ENCODE assay signal across 10 cellular contexts in genomic region chr3:27591811-27592210, GRCh38.
A peak's percentile ranks its signal among the peaks of the same experiment; 100 is the strongest.
DNase-seq lines count a peak whose midpoint lies in the region; ATAC-seq, FAIRE-seq and TF ChIP-seq lines count a peak whose summit lies in the region.
"Had no signal": no experiment of that assay in that cellular context is flagged by ENCODE, and none has a peak within 500 bp of the region (broad histone marks: within the 10 kb centered on the region; RNA-seq: fewer than 3 reads in every experiment).

No MANE protein-coding gene starts in this region.

- H3K4me3 Mint-ChIP-seq in osteocyte (ENCODE audit: unreplicated experiment), result no peak overlapping the region

- no peak overlapping the region for H3K4me3 ChIP-seq in GM12878

- RAD21 ChIA-PET in GM12878 (lab: Charles Lee; ENCODE audit: unreplicated experiment), result interaction anchor here (1.1 kb wide), 1 partner anchor 90 kb away, joined by 3 read pairs; no protein-coding TSS in a partner anchor

- no peak overlapping the region for H3K9ac ChIP-seq in GM12878 (ENCODE audit: control insufficient read depth, insufficient read depth, low read length)

- ATAC-seq in GM18520 (IDR thresholded peaks at IDR 0.05; ENCODE audit: unreplicated experiment) (peak; percentile 36), HG03045 (IDR thresholded peaks at IDR 0.05; ENCODE audit: unreplicated experiment) (peak; percentile 38), GM12878 (peak; percentile 41; the same call in 2 of the 3 replicates), GM21737 (IDR thresholded peaks at IDR 0.05; ENCODE audit: unreplicated experiment) (no peak), GM19467 (IDR thresholded peaks at IDR 0.05; ENCODE audit: unreplicated experiment) (no peak)

- H3K27me3 Mint-ChIP-seq in osteocyte (ENCODE audit: unreplicated experiment), result no peaks in the 10 kb centered on the region

- H3K4me1 Mint-ChIP-seq in osteocyte (ENCODE audit: unreplicated experiment), result peaks cover 42% of the 10 kb centered on the region

- no peak for FAIRE-seq in GM12878 (lab: Jason Lieb, UNC)
- FAIRE-seq: GM19239, TTC549 had no signal

- no peaks in the 10 kb centered on the region for H3K36me3 ChIP-seq in GM12878 (ENCODE audit: control insufficient read depth in 2 of 2, insufficient read depth in 2 of 2, low read length in 1 of 2)

- H4K20me1 ChIP-seq in GM12878 (ENCODE audit: control insufficient read depth, insufficient read depth), result no peaks in the 10 kb centered on the region

- no peak overlapping the region for H3K27ac ChIP-seq in GM12878 (ENCODE audit: control insufficient read depth, insufficient read depth)

- peaks cover 24% of the 10 kb centered on the region for H3K4me1 ChIP-seq in GM12878 (ENCODE audit: control insufficient read depth, insufficient read depth, low read length)

- BruUV-seq in GM12878 (replicated peaks; lab: Mats Ljungman, UMichigan), result no TSS peak

- TF ChIP-seq CTCF in GM12878 (IDR thresholded peaks at IDR 0.05 in 2 of 3, conservative IDR thresholded peaks at IDR 0.05 in 1 of 3; ENCODE audit: control insufficient read depth in 2 of 3, extremely low read depth in 1 of 3, insufficient read depth in 1 of 3, low read depth in 3 of 3, low read length in 3 of 3) (no peak), osteocyte (IDR thresholded peaks at IDR 0.05) (no peak)

- H3K27me3 ChIP-seq in GM12878 (replicated peaks in 1 of 2; ENCODE audit: control insufficient read depth in 2 of 2, insufficient read depth in 2 of 2, low read length in 1 of 2), result no peaks in the 10 kb centered on the region; a peak in 1 of 4 replicates

- H2AFZ ChIP-seq in GM12878 (ENCODE audit: control insufficient read depth, low read depth, low read length), result no peak overlapping the region; the same call in 1 of the 2 replicates

- 31% methylated on average over 4 of the region's 4 CpGs for WGBS in GM12878 (ENCODE audit: insufficient coverage, insufficient replicate concordance, low lambda C conversion rate, missing lambda C conversion rate)

- TF ChIP-seq RAD21 in GM12878 (IDR thresholded peaks at IDR 0.05; ENCODE audit: insufficient read depth, low read depth, low read length), result no peak

- POLR2A ChIA-PET in GM12878 (lab: Charles Lee), result no interaction called here

- in situ Hi-C loops in GM12878 (cut with MboI), result no loop called here

- no peak for TF ChIP-seq EP300 in GM12878 (IDR thresholded peaks at IDR 0.05; ENCODE audit: borderline replicate concordance in 1 of 2, control insufficient read depth in 1 of 2, low read depth in 2 of 2, low read length in 2 of 2)

- H3K36me3 Mint-ChIP-seq in osteocyte (ENCODE audit: unreplicated experiment), result no peaks in the 10 kb centered on the region

- no peak for DNase-seq in GM12878 (ENCODE audit: low read depth, low spot score)
- no peak for DNase-seq in osteocyte (ENCODE audit: extremely low spot score, unreplicated experiment)
- no peak for DNase-seq in UCSD-AML1 (lab: John Stamatoyannopoulos, UW; ENCODE audit: unreplicated experiment)
- no peak for DNase-seq in DMS53 (lab: John Stamatoyannopoulos, UW)

- no peak for TF ChIP-seq POLR2A in GM12878 (IDR thresholded peaks at IDR 0.05; ENCODE audit: low read depth, low read length)

- H3K27ac Mint-ChIP-seq in osteocyte (ENCODE audit: unreplicated experiment), result peak overlapping the region; percentile 72

- CTCF ChIA-PET in GM12878 (lab: Yijun Ruan, JAX), result interaction anchor here (1.1 to 1.4 kb wide), 2 partner anchors 13 to 67 kb away, joined by 3 to 5 read pairs; no protein-coding TSS in a partner anchor

- intact Hi-C loops in GM12878 (cut with micrococcal nuclease; ENCODE audit: unreplicated experiment), result no loop called here

- peak overlapping the region; percentile 60; the same call in 1 of the 2 replicates for H3K4me2 ChIP-seq in GM12878 (ENCODE audit: control insufficient read depth, insufficient read depth)

- SMC1A ChIA-PET in GM12878 (lab: Charles Lee; ENCODE audit: uncharacterized antibody, unreplicated experiment), result interaction anchor here (0.9 to 2.2 kb wide), 5 partner anchors 9 to 139 kb away, joined by 3 to 8 read pairs (median 3); no protein-coding TSS in a partner anchor

- no peaks in the 10 kb centered on the region for H3K9me3 ChIP-seq in GM12878 (replicated peaks; ENCODE audit: control insufficient read depth, insufficient read depth, low read length)

- H3K79me2 ChIP-seq in GM12878 (ENCODE audit: control insufficient read depth, insufficient read depth, low read length), result no peaks in the 10 kb centered on the region

- H3K9me3 Mint-ChIP-seq in osteocyte (ENCODE audit: unreplicated experiment), result no peaks in the 10 kb centered on the region

TF ChIP-seq in GM12878, 131 proteins besides CTCF, POLR2A, EP300 and RAD21:
- TF ChIP-seq SKIL (IDR thresholded peaks at IDR 0.05; ENCODE audit: low read depth, poor library complexity, severe bottlenecking), result peak; percentile 55
- peak; percentile 78 for TF ChIP-seq RUNX3 (IDR thresholded peaks at IDR 0.05; ENCODE audit: low read length)
- TF ChIP-seq PAX8 (IDR thresholded peaks at IDR 0.05), result no peak
- peak; percentile 29; the same call in 1 of the 2 replicates for TF ChIP-seq NR2F1 (conservative IDR thresholded peaks at IDR 0.05)
- TF ChIP-seq ELK1 (IDR thresholded peaks at IDR 0.05; ENCODE audit: low read depth, low read length), result peak; percentile 33; the same call in 1 of the 2 replicates
- TF ChIP-seq ZBTB4 (CRISPR knock-in tag; IDR thresholded peaks at IDR 0.05), result no peak
- peak; percentile 95; the same call in 2 of the 3 replicates for TF ChIP-seq POU2F2 (IDR thresholded peaks at IDR 0.05; ENCODE audit: borderline replicate concordance, low read depth, low read length)

Comparison
In these comparisons a context has a peak if more than half of its experiments do, and no peak if none do; other contexts are left out.
1. ATAC-seq: peak in GM18520 (single experiment), HG03045 (single experiment) and GM12878 (single experiment); none in GM21737 (single experiment) and GM19467 (single experiment).